33 cellular contexts compared by ENCODE assay signal in the genomic region with DNA sequence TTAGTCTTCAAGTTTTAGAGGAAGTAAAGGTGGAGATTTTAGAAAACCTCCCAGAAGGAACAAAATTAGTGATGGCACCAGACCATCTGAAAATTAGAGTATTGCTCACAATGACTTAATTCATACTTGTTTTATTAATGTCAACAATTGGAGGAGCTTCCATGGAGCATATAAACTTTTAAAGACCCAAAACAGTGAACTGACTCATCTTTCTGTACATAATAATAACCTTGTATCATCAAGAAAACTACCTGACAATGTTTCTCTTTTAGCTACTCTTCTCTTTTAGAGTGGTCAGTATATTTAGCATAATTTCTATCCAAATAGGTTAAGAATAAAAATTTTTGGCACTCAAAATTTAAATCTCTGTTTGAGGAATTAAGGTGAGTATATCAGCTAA.
"Had no signal": no experiment of that assay in that cellular context is flagged by ENCODE, and none has a peak within 500 bp of the region (broad histone marks: within the 10 kb centered on the region; RNA-seq: fewer than 3 reads in every experiment).

No MANE protein-coding gene starts in this region.

- H3K4me1 ChIP-seq: adrenal gland, ascending aorta, body of pancreas had no signal

- H3K27ac ChIP-seq: adrenal gland, ascending aorta, body of pancreas, brain microvascular endothelial cell, cardiac muscle cell had no signal

- FAIRE-seq: astrocyte, bronchial epithelial cell had no signal

- H3K9me3 ChIP-seq: adrenal gland, ascending aorta, body of pancreas had no signal

- ATAC-seq: activated naive CD4-positive, alpha-beta T cell treated with anti-CD3 and anti-CD28 coated beads, Interleukin-2, amount 50 U/mL, for 72 hours; activated naive CD8-positive, alpha-beta T cell treated with anti-CD3 and anti-CD28 coated beads, Interleukin-2, amount 50 U/mL, for 24 hours; activated T-cell treated with anti-CD3 and anti-CD28 coated beads, Interleukin-2, amount 50 U/mL, for 4 hours; activated T-cell treated with anti-CD3 and anti-CD28 coated beads, Interleukin-2, amount 50 U/mL, for 72 hours; activated T-helper 17 cell treated with anti-CD3 and anti-CD28 coated beads, Interleukin-2, amount 50 U/mL, for 72 hours; body of pancreas had no signal

- H3K27me3 ChIP-seq: adrenal gland, ascending aorta, body of pancreas, brain microvascular endothelial cell, cardiac muscle cell had no signal

- DNase-seq: activated effector memory CD4-positive, alpha-beta T cell treated with anti-CD3 and anti-CD28 coated beads, Interleukin-2, amount 50 U/mL, for 16 hours; activated effector memory CD4-positive, alpha-beta T cell treated with Interleukin-2 at 50 U/mL for 16 hours; activated gamma-delta T cell; activated gamma-delta T cell treated with Interleukin-2 at 50 U/mL for 16 hours; activated naive CD4-positive, alpha-beta T cell; activated naive CD4-positive, alpha-beta T cell treated with anti-CD3 and anti-CD28 coated beads for 36 hours; activated naive CD4-positive, alpha-beta T cell treated with anti-CD3 and anti-CD28 coated beads, Interleukin-2, amount 10 ng/mL, durations not matched to agents 7 days and 5 days; activated naive CD4-positive, alpha-beta T cell treated with anti-CD3 and anti-CD28 coated beads, Interleukin-2, amount 50 U/mL, for 16 hours; activated naive CD4-positive, alpha-beta T cell treated with Interleukin-2 at 50 U/mL for 16 hours; activated naive CD8-positive, alpha-beta T cell treated with anti-CD3 and anti-CD28 coated beads for 36 hours; activated naive CD8-positive, alpha-beta T cell treated with anti-CD3 and anti-CD28 coated beads, Interleukin-2, amount 10 ng/mL, durations not matched to agents 7 days and 5 days; activated naive CD8-positive, alpha-beta T cell treated with anti-CD3 and anti-CD28 coated beads, Interleukin-2, amount 50 U/mL, for 24 hours; activated T-cell treated with anti-CD3 and anti-CD28 coated beads, Interleukin-2, amount 50 U/mL, for 1 hour; activated T-cell treated with anti-CD3 and anti-CD28 coated beads, Interleukin-2, amount 50 U/mL, for 24 hours; activated T-cell treated with anti-CD3 and anti-CD28 coated beads, Interleukin-2, amount 50 U/mL, for 4 hours; activated T-cell treated with anti-CD3 and anti-CD28 coated beads, Interleukin-2, amount 50 U/mL, for 48 hours; activated T-cell treated with anti-CD3 and anti-CD28 coated beads, Interleukin-2, amount 50 U/mL, for 72 hours; adrenal gland; amniotic stem cell; amygdala; anterior cingulate cortex; aorta; body of pancreas; brain microvascular endothelial cell; caudate nucleus; central memory CD4-positive, alpha-beta T cell; cerebellar nuclear complex had no signal

- H3K4me3 ChIP-seq: adrenal gland, ascending aorta, body of pancreas, cardiac muscle cell had no signal

- H3K36me3 ChIP-seq: adrenal gland, ascending aorta, brain microvascular endothelial cell, cardiac muscle cell had no signal
